Comparison of ENCODE assay signal across 35 cellular contexts in genomic region chr6:4714961-4715501, GRCh38.
DNase-seq lines count a peak whose midpoint lies in the region; ATAC-seq and TF ChIP-seq lines count a peak whose summit lies in the region.
"Had no signal": no experiment of that assay in that cellular context is flagged by ENCODE, and none has a peak within 500 bp of the region (broad histone marks: within the 10 kb centered on the region; RNA-seq: fewer than 3 reads in every experiment).

No MANE protein-coding gene starts in this region.

- intact Hi-C loops in activated CD4-positive, alpha-beta T cell treated with anti-CD3 and anti-CD28 coated beads for 36 hours (cut with DNase I, micrococcal nuclease), result no loop called here
- intact Hi-C loops in Right ventricle myocardium inferior (cut with DNase I), result no loop called here

- H3K4me3 Mint-ChIP-seq in activated CD4-positive, alpha-beta T cell treated with anti-CD3 and anti-CD28 coated beads for 36 hours, result no peak overlapping the region
- H3K4me3 Mint-ChIP-seq: activated CD4-positive, alpha-beta T cell treated with anti-CD3 and anti-CD28 coated beads, Interleukin-2, amount 10 ng/mL, durations not matched to agents 24 days and 14 days; activated naive CD8-positive, alpha-beta T cell treated with anti-CD3 and anti-CD28 coated beads, Interleukin-2, amount 50 U/mL, for 24 hours; activated T-cell treated with anti-CD3 and anti-CD28 coated beads, Interleukin-2, amount 50 U/mL, for 24 hours; GM23338; nephron; stimulated activated memory B cell treated with anti-CD40 and anti-IgM and Interleukin-4, amounts not matched to agents 10 μg/mL and 1 μg/mL and 100 μg/mL, for 72 hours; T-helper 2 cell treated with Interferon-gamma antibody and Interleukin-4, amounts not matched to agents 5 μg/mL and 100 μg/mL, for 36 hours had no signal

- H3K4me3 ChIP-seq in epithelial cell of esophagus (ENCODE audit: low read length), result no peak overlapping the region
- no peak overlapping the region for H3K4me3 ChIP-seq in tibial nerve
- H3K4me3 ChIP-seq: GM23338, lower lobe of right lung, mucosa of descending colon, upper lobe of right lung had no signal

- H3K9me3 Mint-ChIP-seq in activated CD4-positive, alpha-beta T cell treated with anti-CD3 and anti-CD28 coated beads for 36 hours (ENCODE audit: low read depth), result no peaks in the 10 kb centered on the region
- H3K9me3 Mint-ChIP-seq: activated naive CD8-positive, alpha-beta T cell treated with anti-CD3 and anti-CD28 coated beads, Interleukin-2, amount 50 U/mL, for 24 hours; activated T-cell treated with anti-CD3 and anti-CD28 coated beads, Interleukin-2, amount 50 U/mL, for 24 hours; GM23338; nephron; stimulated activated memory B cell treated with anti-CD40 and anti-IgM and Interleukin-4, amounts not matched to agents 10 μg/mL and 1 μg/mL and 100 μg/mL, for 72 hours; T-helper 2 cell treated with Interferon-gamma antibody and Interleukin-4, amounts not matched to agents 5 μg/mL and 100 μg/mL, for 36 hours had no signal

- 85 to 93% methylated on average over 8 of the region's 8 CpGs for WGBS in tibial nerve, 2 donors

- DNase-seq in activated CD4-positive, alpha-beta T cell treated with anti-CD3 and anti-CD28 coated beads for 36 hours, result peak; percentile 18
- no peak for DNase-seq in activated CD4-positive, alpha-beta T cell treated with anti-CD3 and anti-CD28 coated beads, Interleukin-2, amount 50 U/mL, for 1 hour
- peak; percentile 34 for DNase-seq in M059J (ENCODE audit: low read depth)
- DNase-seq in epithelial cell of esophagus (ENCODE audit: low read depth), result peak; percentile 78
- peak; percentile 43 for DNase-seq in mesenteric fat pad (ENCODE audit: low spot score)
- no peak for DNase-seq in DMS53 treated with DMSO at 0.1 percent for 48 hours (lab: John Stamatoyannopoulos, UW; ENCODE audit: unreplicated experiment)
- DNase-seq in Right ventricle myocardium inferior (ENCODE audit: missing footprints), result no peak
- no peak for DNase-seq in tibial nerve (ENCODE audit: low spot score in 2 of 2)
- DNase-seq: activated CD4-positive, alpha-beta T cell treated with anti-CD3 and anti-CD28 coated beads, Interleukin-2, amount 10 ng/mL, durations not matched to agents 24 days and 14 days; activated gamma-delta T cell treated with Interleukin-2 at 50 U/mL for 16 hours; activated naive CD8-positive, alpha-beta T cell treated with anti-CD3 and anti-CD28 coated beads, Interleukin-2, amount 50 U/mL, for 24 hours; activated T-cell treated with anti-CD3 and anti-CD28 coated beads, Interleukin-2, amount 50 U/mL, for 24 hours; C1 segment of cervical spinal cord; Caco-2; central memory CD4-positive, alpha-beta T cell; cortex of kidney; DMS79; effector memory CD4-positive, alpha-beta T cell; erythroblast; GF-D8; lower lobe of right lung; mucosa of descending colon; NCI-H1417 treated with DMSO at 0.1 percent for 48 hours; NCI-H2029 treated with DMSO at 0.1 percent for 48 hours; NCI-H2227 treated with DMSO at 0.1 percent for 48 hours; NCI-H526; SIG-M5; upper lobe of right lung had no signal

- no peaks in the 10 kb centered on the region for H3K36me3 ChIP-seq in tibial nerve
- H3K36me3 ChIP-seq: lower lobe of right lung, upper lobe of right lung had no signal

- no peaks in the 10 kb centered on the region for H3K4me1 ChIP-seq in tibial nerve
- H3K4me1 ChIP-seq: Caco-2, lower lobe of right lung, upper lobe of right lung had no signal

- peaks cover 2% of the 10 kb centered on the region for H3K27me3 Mint-ChIP-seq in activated CD4-positive, alpha-beta T cell treated with anti-CD3 and anti-CD28 coated beads for 36 hours
- H3K27me3 Mint-ChIP-seq: activated T-cell treated with anti-CD3 and anti-CD28 coated beads, Interleukin-2, amount 50 U/mL, for 24 hours had no signal

- TF ChIP-seq POLR2A in tibial nerve (IDR thresholded peaks at IDR 0.05), result no peak

- TF ChIP-seq CTCF in epithelial cell of esophagus (IDR thresholded peaks at IDR 0.05; ENCODE audit: insufficient read depth, low read depth, low read length, missing control alignments), result no peak
- no peak for TF ChIP-seq CTCF in tibial nerve (IDR thresholded peaks at IDR 0.05)

- no peaks in the 10 kb centered on the region for H3K9me3 ChIP-seq in tibial nerve
- H3K9me3 ChIP-seq: Caco-2, lower lobe of right lung, mucosa of descending colon, upper lobe of right lung had no signal

- H3K27me3 ChIP-seq in tibial nerve, result no peaks in the 10 kb centered on the region
- H3K27me3 ChIP-seq: upper lobe of right lung had no signal

- peak; percentile 57 for ATAC-seq in activated CD4-positive, alpha-beta T cell treated with anti-CD3 and anti-CD28 coated beads for 36 hours
- ATAC-seq in Right ventricle myocardium inferior, result no peak
- ATAC-seq: activated naive CD8-positive, alpha-beta T cell treated with anti-CD3 and anti-CD28 coated beads, Interleukin-2, amount 50 U/mL, for 24 hours; GM23338; lower lobe of right lung; mucosa of descending colon; Panc1; stimulated activated memory B cell treated with anti-CD40 and anti-IgM and Interleukin-4, amounts not matched to agents 10 μg/mL and 1 μg/mL and 100 μg/mL, for 72 hours; upper lobe of right lung had no signal

- TF ChIP-seq EP300 in tibial nerve (IDR thresholded peaks at IDR 0.05), result no peak

- H3K36me3 Mint-ChIP-seq in activated CD4-positive, alpha-beta T cell treated with anti-CD3 and anti-CD28 coated beads for 36 hours (ENCODE audit: low read depth), result no peaks in the 10 kb centered on the region
- H3K36me3 Mint-ChIP-seq: stimulated activated memory B cell treated with anti-CD40 and anti-IgM and Interleukin-4, amounts not matched to agents 10 μg/mL and 1 μg/mL and 100 μg/mL, for 72 hours had no signal

- H3K27ac ChIP-seq in tibial nerve, result no peak overlapping the region
- H3K27ac ChIP-seq: 22Rv1, KMS-11, lower lobe of right lung, upper lobe of right lung had no signal

- POLR2A ChIA-PET in activated CD4-positive, alpha-beta T cell treated with anti-CD3 and anti-CD28 coated beads for 36 hours (lab: Charles Lee), result no interaction called here

- H3K27ac Mint-ChIP-seq in activated CD4-positive, alpha-beta T cell treated with anti-CD3 and anti-CD28 coated beads for 36 hours, result no peak overlapping the region
- H3K27ac Mint-ChIP-seq: activated CD4-positive, alpha-beta T cell treated with anti-CD3 and anti-CD28 coated beads, Interleukin-2, amount 10 ng/mL, durations not matched to agents 24 days and 14 days; activated naive CD8-positive, alpha-beta T cell treated with anti-CD3 and anti-CD28 coated beads, Interleukin-2, amount 50 U/mL, for 24 hours; activated T-cell treated with anti-CD3 and anti-CD28 coated beads, Interleukin-2, amount 50 U/mL, for 24 hours; GM23338; nephron; stimulated activated memory B cell treated with anti-CD40 and anti-IgM and Interleukin-4, amounts not matched to agents 10 μg/mL and 1 μg/mL and 100 μg/mL, for 72 hours; T-helper 2 cell treated with Interferon-gamma antibody and Interleukin-4, amounts not matched to agents 5 μg/mL and 100 μg/mL, for 36 hours had no signal

- CTCF ChIA-PET in activated CD4-positive, alpha-beta T cell treated with anti-CD3 and anti-CD28 coated beads for 36 hours (lab: Charles Lee), result no interaction called here

- peaks cover 4% of the 10 kb centered on the region for H3K4me1 Mint-ChIP-seq in activated CD4-positive, alpha-beta T cell treated with anti-CD3 and anti-CD28 coated beads for 36 hours
- H3K4me1 Mint-ChIP-seq: activated CD4-positive, alpha-beta T cell treated with anti-CD3 and anti-CD28 coated beads, Interleukin-2, amount 10 ng/mL, durations not matched to agents 24 days and 14 days; nephron; stimulated activated memory B cell treated with anti-CD40 and anti-IgM and Interleukin-4, amounts not matched to agents 10 μg/mL and 1 μg/mL and 100 μg/mL, for 72 hours had no signal

Comparison
In these comparisons a context has a peak if more than half of its experiments do, and no peak if none do; other contexts are left out.
1. DNase-seq: peak in activated CD4-positive, alpha-beta T cell treated with anti-CD3 and anti-CD28 coated beads for 36 hours (single experiment), M059J (single experiment), epithelial cell of esophagus (single experiment) and mesenteric fat pad (single experiment); none in activated CD4-positive, alpha-beta T cell treated with anti-CD3 and anti-CD28 coated beads, Interleukin-2, amount 50 U/mL, for 1 hour (single experiment), DMS53 treated with DMSO at 0.1 percent for 48 hours (single experiment), Right ventricle myocardium inferior (single experiment) and tibial nerve (0 of 2).